In the genomic region with DNA sequence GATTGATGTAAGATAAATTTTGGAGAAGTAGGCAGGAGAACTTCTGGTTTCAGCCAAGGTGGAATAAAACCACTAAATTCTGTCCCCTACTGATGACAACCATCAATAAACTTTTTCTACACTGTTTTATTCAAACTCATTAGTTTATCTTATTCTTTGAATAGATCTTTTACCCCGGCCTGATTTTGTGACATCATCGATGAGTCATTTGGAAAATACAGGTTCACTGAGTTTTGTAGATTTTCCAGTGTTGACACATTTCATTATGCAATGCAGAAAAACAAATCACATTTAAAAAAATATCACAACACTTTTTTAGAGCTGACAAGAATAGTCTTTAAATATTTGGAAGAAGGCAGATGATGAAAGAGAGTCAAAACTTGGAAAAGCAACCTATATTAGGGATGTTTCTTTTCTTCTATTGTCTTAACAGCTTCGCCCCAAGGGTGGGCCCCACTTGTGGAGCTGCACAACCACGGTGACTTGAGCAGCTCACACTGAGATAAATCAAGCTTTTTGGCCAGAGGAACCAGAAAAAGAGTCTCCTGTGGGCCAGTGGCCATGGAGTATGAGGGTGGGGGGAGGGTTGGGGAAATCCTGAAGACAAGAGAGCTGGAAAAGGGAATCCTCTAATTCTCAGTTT, we compare ENCODE assay signal across 20 cellular contexts.
DNase-seq lines count a peak whose midpoint lies in the region; ATAC-seq and TF ChIP-seq lines count a peak whose summit lies in the region.
"Had no signal": no experiment of that assay in that cellular context is flagged by ENCODE, and none has a peak within 500 bp of the region (broad histone marks: within the 10 kb centered on the region; RNA-seq: fewer than 3 reads in every experiment).

No MANE protein-coding gene starts in this region.

- no peak overlapping the region for H2AK5ac ChIP-seq in H9 (ENCODE audit: insufficient read length, low read length)

- no peak overlapping the region for H3K4me3 ChIP-seq in epithelial cell of esophagus (ENCODE audit: low read length)
- H3K4me3 ChIP-seq in neural progenitor cell, result no peak overlapping the region
- H3K4me3 ChIP-seq: BLaER1, left ventricle myocardium inferior, thoracic aorta had no signal

- H3K4me1 Mint-ChIP-seq in H9 (peaks cover 64 to 69% of the 10 kb centered on the region in 2 experiments), neural progenitor cell (peaks cover 5% of the 10 kb centered on the region), T-cell (peaks cover 0 to 2% (median 0%) of the 10 kb centered on the region in 3 donors)
- H3K4me1 Mint-ChIP-seq in activated CD4-positive, alpha-beta memory T cell treated with anti-CD3 and anti-CD28 coated beads for 36 hours (ENCODE audit: low read depth), result peaks cover 6% of the 10 kb centered on the region

- H3K27ac Mint-ChIP-seq in H9 (peak overlapping the region in 2 of 3 experiments; percentile 46 to 66; a peak in 4 of 7 replicates), neural progenitor cell (no peak overlapping the region), T-cell (no peak overlapping the region)
- H3K27ac Mint-ChIP-seq in activated CD4-positive, alpha-beta memory T cell treated with anti-CD3 and anti-CD28 coated beads for 36 hours, result no peak overlapping the region
- H3K27ac Mint-ChIP-seq: activated CD4-positive, alpha-beta T cell treated with anti-CD3 and anti-CD28 coated beads, Interleukin-2, amount 10 ng/mL, durations not matched to agents 24 days and 14 days; activated naive CD8-positive, alpha-beta T cell had no signal

- H3K4me1 ChIP-seq in H9 (ENCODE audit: insufficient read depth, low read length) (peaks cover 12% of the 10 kb centered on the region), neural progenitor cell (peaks cover 27% of the 10 kb centered on the region)
- H3K4me1 ChIP-seq: BLaER1, parathyroid adenoma had no signal

- no peak overlapping the region for H2BK5ac ChIP-seq in H9 (ENCODE audit: insufficient read length, low read length)

- WGBS in H9 (ENCODE audit: extremely low coverage, insufficient read length, low lambda C conversion rate), result no CpG with 5 or more reads among the region's 4 CpGs

- no peak overlapping the region for H3K14ac ChIP-seq in H9 (ENCODE audit: insufficient read depth, low read length)

- no peak overlapping the region for H3K4me2 ChIP-seq in H9 (ENCODE audit: insufficient read depth, insufficient read length, low read length)
- no peak overlapping the region for H3K4me2 ChIP-seq in neural progenitor cell
- H3K4me2 ChIP-seq: BLaER1 had no signal

- H3K27ac ChIP-seq in H9 (ENCODE audit: insufficient read length, low read depth, low read length), result no peak overlapping the region
- no peak overlapping the region for H3K27ac ChIP-seq in neural progenitor cell
- H3K27ac ChIP-seq: BLaER1, foreskin keratinocyte, left ventricle myocardium inferior, parathyroid adenoma, thoracic aorta had no signal

- peak overlapping the region; percentile 60 for H2BK20ac ChIP-seq in H9 (ENCODE audit: low read depth, low read length, poor library complexity, severe bottlenecking)

- no peaks in the 10 kb centered on the region for H3K27me3 ChIP-seq in H9 (ENCODE audit: insufficient read depth, low read length)
- H3K27me3 ChIP-seq in neural progenitor cell, result no peaks in the 10 kb centered on the region
- H3K27me3 ChIP-seq: BLaER1, foreskin keratinocyte had no signal

- H3T11ph ChIP-seq in H9 (ENCODE audit: low read length), result no peak overlapping the region

- no peaks in the 10 kb centered on the region for H3K9me3 ChIP-seq in H9 (ENCODE audit: control insufficient read depth, low read depth, low read length)
- H3K9me3 ChIP-seq in neural progenitor cell (ENCODE audit: low read depth), result no peaks in the 10 kb centered on the region
- H3K9me3 ChIP-seq: BLaER1, left ventricle myocardium inferior, thoracic aorta had no signal

- POLR2A ChIA-PET in activated CD4-positive, alpha-beta memory T cell treated with anti-CD3 and anti-CD28 coated beads for 36 hours (lab: Charles Lee), result no interaction called here
- POLR2A ChIA-PET in T-cell (lab: Charles Lee), result no interaction called here

- H2BK12ac ChIP-seq in H9 (ENCODE audit: insufficient read length, low read depth, low read length), result no peak overlapping the region

- no peak for DNase-seq in H9
- peak; percentile 8 for DNase-seq in NCI-H226
- peak; percentile 44 for DNase-seq in epithelial cell of esophagus (ENCODE audit: low read depth)
- no peak for DNase-seq in neural progenitor cell (ENCODE audit: low spot score)
- no peak for DNase-seq in activated CD4-positive, alpha-beta memory T cell treated with anti-CD3 and anti-CD28 coated beads for 36 hours
- DNase-seq in T-cell, result no peak
- DNase-seq: activated CD4-positive, alpha-beta T cell treated with anti-CD3 and anti-CD28 coated beads, Interleukin-2, amount 10 ng/mL, durations not matched to agents 24 days and 14 days; activated T-cell treated with anti-CD3 and anti-CD28 coated beads, Interleukin-2, amount 50 U/mL, for 1 hour; foreskin keratinocyte; Kasumi-1; left ventricle myocardium inferior; NCI-H1694 treated with DMSO at 0.1 percent for 48 hours; NCI-H510A; PC-3; T-helper 9 cell had no signal

- H3K79me2 ChIP-seq in H9 (ENCODE audit: insufficient read depth, low read length), result no peaks in the 10 kb centered on the region
- H3K79me2 ChIP-seq in neural progenitor cell (ENCODE audit: low read depth), result no peaks in the 10 kb centered on the region
- H3K79me2 ChIP-seq: parathyroid adenoma had no signal

- ATAC-seq in GM18498 (IDR thresholded peaks at IDR 0.05; ENCODE audit: unreplicated experiment), result no peak
- ATAC-seq in T-cell (replicated peaks in 1 of 4), result no peak
- ATAC-seq: foreskin keratinocyte, PC-3 had no signal

- TF ChIP-seq CTCF in H9 (conservative IDR thresholded peaks at IDR 0.05) (no peak), epithelial cell of esophagus (IDR thresholded peaks at IDR 0.05; ENCODE audit: insufficient read depth, low read depth, low read length, missing control alignments) (no peak), neural progenitor cell (IDR thresholded peaks at IDR 0.05) (no peak)

- no peak overlapping the region for H3K18ac ChIP-seq in H9 (ENCODE audit: insufficient read length, low read depth, low read length)

- no peak overlapping the region for H3K56ac ChIP-seq in H9 (ENCODE audit: insufficient read length, low read depth, low read length)

- H4K20me1 ChIP-seq in H9 (ENCODE audit: control insufficient read depth, insufficient read depth, insufficient read length) (no peaks in the 10 kb centered on the region), neural progenitor cell (ENCODE audit: low read depth) (no peaks in the 10 kb centered on the region)
- H4K20me1 ChIP-seq: BLaER1 had no signal

- no peak overlapping the region for H4K91ac ChIP-seq in H9 (ENCODE audit: insufficient read length, low read depth, low read length)

- no peaks in the 10 kb centered on the region for H3K23me2 ChIP-seq in H9 (ENCODE audit: insufficient read length, low read depth, low read length, poor library complexity, severe bottlenecking)

- H3K23ac ChIP-seq in H9 (ENCODE audit: insufficient read length, low read depth, low read length), result no peak overlapping the region

- H3F3A ChIP-seq in neural progenitor cell (ENCODE audit: low read depth), result peaks cover 19% of the 10 kb centered on the region

- H3K9ac ChIP-seq in H9 (ENCODE audit: extremely low read depth, insufficient read length, low read length) (no peak overlapping the region), neural progenitor cell (no peak overlapping the region)
- H3K9ac ChIP-seq: BLaER1, parathyroid adenoma had no signal

- H2BK120ac ChIP-seq in H9 (ENCODE audit: low read depth, low read length, poor library complexity, severe bottlenecking), result no peak overlapping the region

- H3K27me3 Mint-ChIP-seq in H9 (ENCODE audit: low read depth) (no peaks in the 10 kb centered on the region), neural progenitor cell (ENCODE audit: insufficient read depth, low read depth) (no peaks in the 10 kb centered on the region), T-cell (no peaks in the 10 kb centered on the region)
- H3K27me3 Mint-ChIP-seq in activated CD4-positive, alpha-beta memory T cell treated with anti-CD3 and anti-CD28 coated beads for 36 hours, result no peaks in the 10 kb centered on the region
- H3K27me3 Mint-ChIP-seq: activated CD4-positive, alpha-beta T cell treated with anti-CD3 and anti-CD28 coated beads, Interleukin-2, amount 10 ng/mL, durations not matched to agents 24 days and 14 days; activated naive CD8-positive, alpha-beta T cell had no signal

- no peaks in the 10 kb centered on the region for H3K79me1 ChIP-seq in H9 (ENCODE audit: insufficient read depth, low read depth, low read length, poor library complexity, severe bottlenecking)

- H3K9me3 Mint-ChIP-seq in H9 (no peaks in the 10 kb centered on the region), neural progenitor cell (no peaks in the 10 kb centered on the region), T-cell (peaks cover 0 to 7% (median 0%) of the 10 kb centered on the region in 3 donors)
- H3K9me3 Mint-ChIP-seq in activated CD4-positive, alpha-beta memory T cell treated with anti-CD3 and anti-CD28 coated beads for 36 hours, result peaks cover 6% of the 10 kb centered on the region
- H3K9me3 Mint-ChIP-seq: activated CD4-positive, alpha-beta T cell treated with anti-CD3 and anti-CD28 coated beads, Interleukin-2, amount 10 ng/mL, durations not matched to agents 24 days and 14 days had no signal

- peaks cover 0 to 5% (median 3%) of the 10 kb centered on the region in 3 experiments; a peak in 3 of 7 replicates for H3K36me3 Mint-ChIP-seq in H9 (ENCODE audit: insufficient read depth in 1 of 3, low read depth in 3 of 3)
- no peaks in the 10 kb centered on the region for H3K36me3 Mint-ChIP-seq in neural progenitor cell
- H3K36me3 Mint-ChIP-seq in activated CD4-positive, alpha-beta memory T cell treated with anti-CD3 and anti-CD28 coated beads for 36 hours, result no peaks in the 10 kb centered on the region
- H3K36me3 Mint-ChIP-seq in T-cell, result no peaks in the 10 kb centered on the region
- H3K36me3 Mint-ChIP-seq: activated naive CD8-positive, alpha-beta T cell had no signal

- H2BK15ac ChIP-seq in H9 (ENCODE audit: low read depth, low read length), result no peak overlapping the region

- no peak overlapping the region for H4K8ac ChIP-seq in H9 (replicated peaks; ENCODE audit: insufficient read length, low read depth, low read length)

- no peak overlapping the region for H3K4ac ChIP-seq in H9 (ENCODE audit: low read depth, low read length)

- CTCF ChIA-PET in activated CD4-positive, alpha-beta memory T cell treated with anti-CD3 and anti-CD28 coated beads for 36 hours (lab: Charles Lee), result no interaction called here
- CTCF ChIA-PET in T-cell (lab: Charles Lee), result interaction anchor here in 1 of 2 donors (0.6 kb wide), 1 partner anchor 416 kb away, joined by 5 read pairs; no protein-coding TSS in a partner anchor

- H3K4me3 Mint-ChIP-seq in H9 (no peak overlapping the region), neural progenitor cell (no peak overlapping the region), T-cell (no peak overlapping the region)
- no peak overlapping the region for H3K4me3 Mint-ChIP-seq in activated CD4-positive, alpha-beta memory T cell treated with anti-CD3 and anti-CD28 coated beads for 36 hours
- H3K4me3 Mint-ChIP-seq: activated CD4-positive, alpha-beta T cell treated with anti-CD3 and anti-CD28 coated beads, Interleukin-2, amount 10 ng/mL, durations not matched to agents 24 days and 14 days; activated naive CD8-positive, alpha-beta T cell had no signal

- intact Hi-C loops in activated CD4-positive, alpha-beta memory T cell treated with anti-CD3 and anti-CD28 coated beads for 36 hours (cut with micrococcal nuclease), result no loop called here

- no peaks in the 10 kb centered on the region for H3K36me3 ChIP-seq in neural progenitor cell
- H3K36me3 ChIP-seq: BLaER1, left ventricle myocardium inferior, thoracic aorta had no signal

- H4K5ac ChIP-seq in H9 (ENCODE audit: insufficient read length, low read depth, low read length), result no peak overlapping the region

- H2AFZ ChIP-seq in H9 (ENCODE audit: low read length) (no peak overlapping the region), neural progenitor cell (replicated peaks) (peak overlapping the region; percentile 27)
- H2AFZ ChIP-seq: parathyroid adenoma had no signal

Comparison
In these comparisons a context has a peak if more than half of its experiments do, and no peak if none do; other contexts are left out.
1. DNase-seq: peak in NCI-H226 (single experiment) and epithelial cell of esophagus (single experiment); none in H9 (single experiment), neural progenitor cell (single experiment), activated CD4-positive, alpha-beta memory T cell treated with anti-CD3 and anti-CD28 coated beads for 36 hours (single experiment) and T-cell (0 of 34).
2. H3K27ac Mint-ChIP-seq: peak in H9 (2 of 3); none in neural progenitor cell (single experiment), activated CD4-positive, alpha-beta memory T cell treated with anti-CD3 and anti-CD28 coated beads for 36 hours (single experiment) and T-cell (0 of 2).